ENCODE assay signal across 9 cellular contexts in genomic region chr5:147857302-147858129, GRCh38. TPM values are rescaled to one million over a fixed set of nuclear protein-coding genes. Genes with fewer than 3 reads are reported as not detected.
DNase-seq lines count a peak whose midpoint lies in the region; ATAC-seq, FAIRE-seq and TF ChIP-seq lines count a peak whose summit lies in the region.
"Had no signal": no experiment of that assay in that cellular context is flagged by ENCODE, and none has a peak within 500 bp of the region (broad histone marks: within the 10 kb centered on the region; RNA-seq: fewer than 3 reads in every experiment).

No MANE protein-coding gene starts in this region.

- intact Hi-C loops in CD14-positive monocyte (cut with micrococcal nuclease) (loop anchor here in 1 of 2 donors (10.0 kb wide), 1 partner anchor 77 kb away; no protein-coding TSS in a partner anchor), pancreas (cut with DNase I) (no loop called here)

- FAIRE-seq in pancreas (lab: Jason Lieb, UNC): peak; percentile 94

- no peak overlapping the region for H3K4me3 Mint-ChIP-seq in CD14-positive monocyte
- H3K4me3 Mint-ChIP-seq: activated naive CD4-positive, alpha-beta T cell treated with anti-CD3 and anti-CD28 coated beads, Interleukin-2, amount 50 U/mL, for 24 hours had no signal

- H3K9me3 Mint-ChIP-seq in CD14-positive monocyte: no peaks in the 10 kb centered on the region
- H3K9me3 Mint-ChIP-seq: activated naive CD4-positive, alpha-beta T cell treated with anti-CD3 and anti-CD28 coated beads, Interleukin-2, amount 50 U/mL, for 24 hours had no signal

- no peak overlapping the region for H3K4me3 ChIP-seq in pancreas

- H3K4me1 ChIP-seq in pancreas: peaks cover 0 to 14% (median 8%) of the 10 kb centered on the region in 3 donors

- no peak overlapping the region for H3K27ac Mint-ChIP-seq in CD14-positive monocyte
- H3K27ac Mint-ChIP-seq: activated naive CD4-positive, alpha-beta T cell treated with anti-CD3 and anti-CD28 coated beads, Interleukin-2, amount 50 U/mL, for 24 hours had no signal

- H3K9me3 ChIP-seq in pancreas: no peaks in the 10 kb centered on the region

- H3K27me3 ChIP-seq in pancreas: no peaks in the 10 kb centered on the region

- no peaks in the 10 kb centered on the region for H3K36me3 ChIP-seq in pancreas

- H3K4me1 Mint-ChIP-seq in CD14-positive monocyte: peaks cover 21% of the 10 kb centered on the region
- H3K4me1 Mint-ChIP-seq: activated naive CD4-positive, alpha-beta T cell treated with anti-CD3 and anti-CD28 coated beads, Interleukin-2, amount 50 U/mL, for 24 hours had no signal

- whole genome bisulfite sequencing in pancreas, 2 donors: 0 to 1% methylated on average over 2 of the region's 2 CpGs

- TF ChIP-seq CTCF in CD14-positive monocyte (IDR thresholded peaks at IDR 0.05) (peak; percentile 90), pancreas (IDR thresholded peaks at IDR 0.05) (peak; percentile 65 to 73 (median 70))

- H3K36me3 Mint-ChIP-seq in CD14-positive monocyte: no peaks in the 10 kb centered on the region
- H3K36me3 Mint-ChIP-seq: activated naive CD4-positive, alpha-beta T cell treated with anti-CD3 and anti-CD28 coated beads, Interleukin-2, amount 50 U/mL, for 24 hours had no signal

- DNase-seq in CD14-positive monocyte (ENCODE audit: low spot score) (no peak), NCI-H2227 treated with DMSO at 0.1 percent for 48 hours (lab: John Stamatoyannopoulos, UW) (peak; percentile 10), foreskin melanocyte (peak; percentile 68), pancreas (peak in 5 of 6 donors; percentile 50 to 77 (median 58)), HuH-7 (ENCODE audit: low spot score) (no peak)
- peak; percentile 45 to 50 for DNase-seq in activated T-cell treated with anti-CD3 and anti-CD28 coated beads, Interleukin-2, amount 50 U/mL, for 48 hours

- H3K27ac ChIP-seq in pancreas: no peak overlapping the region

- ATAC-seq in GM18502 (IDR thresholded peaks at IDR 0.05; ENCODE audit: poor library complexity, unreplicated experiment) (peak; percentile 90), HG02973 (IDR thresholded peaks at IDR 0.05; ENCODE audit: unreplicated experiment) (peak; percentile 94), pancreas (peak; percentile 75 to 95 (median 90))

- H3K27me3 Mint-ChIP-seq in CD14-positive monocyte (ENCODE audit: low read depth in 3 of 3): no peaks in the 10 kb centered on the region

RNA-seq across cellular contexts. Expression of gene SCGB3A2, which starts 21.0 kb away (rescaled TPM):
- polyA plus RNA-seq in CD14-positive monocyte (10 to 100 TPM in 1 of 2 donors, 1 to 10 TPM in 1; 9.3 to 15.9 TPM), pancreas (not detected)
- under 1 TPM in 2 of 6 donors, not detected in 4; 0.24 to 0.76 TPM for total RNA-seq in pancreas

RNA-seq across cellular contexts. Expression of gene SPINK1, which starts 26.0 kb away (rescaled TPM):
- polyA plus RNA-seq in CD14-positive monocyte (not detected), pancreas (over 10,000 TPM in 1 of 2 donors, 1,000 to 10,000 TPM in 1; 5,539 to 23,743 TPM)
- over 10,000 TPM; 18,043 to 26,066 (median 20,523) TPM for total RNA-seq in pancreas

RNA-seq across cellular contexts. Expression of gene C5orf46, which starts 48.8 kb away (rescaled TPM):
- not detected for polyA plus RNA-seq in CD14-positive monocyte
- total RNA-seq in pancreas: 1 to 10 TPM in 1 of 6 donors, under 1 TPM in 1, not detected in 4; 0.47 to 2.3 TPM
- 1 to 10 TPM in 1 of 2 donors, not detected in 1; 1.8 TPM for polyA plus RNA-seq in pancreas

Comparison
In these comparisons a context has a peak if more than half of its experiments do, and no peak if none do; other contexts are left out.
1. DNase-seq: peak in NCI-H2227 treated with DMSO at 0.1 percent for 48 hours (single experiment), activated T-cell treated with anti-CD3 and anti-CD28 coated beads, Interleukin-2, amount 50 U/mL, for 48 hours (2 of 2), foreskin melanocyte (single experiment) and pancreas (5 of 6); none in CD14-positive monocyte (single experiment) and HuH-7 (single experiment).
2. RNA of gene SCGB3A2, which starts 21.0 kb away (polyA plus RNA-seq): 9.3 to 15.9 TPM in CD14-positive monocyte; not detected in pancreas; every median in the first group is over 4 times any median in the second.
3. RNA of gene SPINK1, which starts 26.0 kb away (polyA plus RNA-seq): 5,539 to 23,743 TPM in pancreas; not detected in CD14-positive monocyte; every median in the first group is over 1,000 times any median in the second.
4. Peak in every context shown above with its lines, with median percentiles within 50 percentile points of each other: ATAC-seq.